Comparison of ENCODE assay signal across 21 cellular contexts in genomic region chr4:88937081-88937480, GRCh38.
DNase-seq lines count a peak whose midpoint lies in the region; ATAC-seq and TF ChIP-seq lines count a peak whose summit lies in the region.
"Had no signal": no experiment of that assay in that cellular context is flagged by ENCODE, and none has a peak within 500 bp of the region (broad histone marks: within the 10 kb centered on the region; RNA-seq: fewer than 3 reads in every experiment).

No MANE protein-coding gene starts in this region.

- H3K4me2 ChIP-seq in PC-3 (ENCODE audit: low read length), result 0 out of 2 replicates have a peak overlapping the region, but pooled peaks have one; percentile 20
- H3K4me2 ChIP-seq: BLaER1 had no signal

- no peaks in the 10 kb centered on the region for H3K9me3 ChIP-seq in PC-3 (ENCODE audit: low read length)
- H3K9me3 ChIP-seq: BLaER1, ovary had no signal

- CTCF ChIA-PET in PC-3 (lab: Charles Lee), result no interaction called here

- peaks cover 13% of the 10 kb centered on the region for H3K4me1 ChIP-seq in PC-3 (ENCODE audit: insufficient read depth, low read length)
- H3K4me1 ChIP-seq: BLaER1 had no signal

- H3K4me3 ChIP-seq in PC-3 (ENCODE audit: low read length) (no peak overlapping the region), cardiac fibroblast (replicated peaks in 1 of 2; ENCODE audit: low read depth in 2 of 2, low read length in 2 of 2) (no peak overlapping the region)
- H3K4me3 ChIP-seq: BLaER1, ovary had no signal

- TF ChIP-seq CTCF in PC-3 (conservative IDR thresholded peaks at IDR 0.05; ENCODE audit: low read depth, low read length) (no peak), cardiac fibroblast (IDR thresholded peaks at IDR 0.05; ENCODE audit: low read depth, low read length) (no peak)

- intact Hi-C loops in PC-3 (cut with micrococcal nuclease), result no loop called here

- no peaks in the 10 kb centered on the region for H3K79me2 ChIP-seq in PC-3 (ENCODE audit: low read length)

- BruUV-seq in PC-3 (replicated peaks; lab: Mats Ljungman, UMichigan), result no TSS peak

- H3K27ac ChIP-seq in PC-3 (ENCODE audit: low read length), result no peak overlapping the region
- H3K27ac ChIP-seq: BLaER1, ovary had no signal

- POLR2A ChIA-PET in PC-3 (lab: Charles Lee; ENCODE audit: unreplicated experiment), result no interaction called here

- no peaks in the 10 kb centered on the region for H3F3A ChIP-seq in PC-3 (ENCODE audit: low read length, unreplicated experiment)

- no peaks in the 10 kb centered on the region for H3K36me3 ChIP-seq in PC-3 (ENCODE audit: low read depth, low read length)
- H3K36me3 ChIP-seq: BLaER1, ovary had no signal

- no peaks in the 10 kb centered on the region for H3K9me2 ChIP-seq in PC-3 (replicated peaks; ENCODE audit: low read length)

- DNase-seq in Daoy (ENCODE audit: low read depth) (peak; percentile 18), PC-3 (peak; percentile 46), cardiac fibroblast (ENCODE audit: low read depth in 2 of 2) (peak; percentile 12 to 63), kidney glomerular epithelial cell (lab: John Stamatoyannopoulos, UW) (peak; percentile 38), NCI-H2029 treated with DMSO at 0.1 percent for 48 hours (lab: John Stamatoyannopoulos, UW) (no peak), DMS 273 treated with DMSO at 0.1 percent for 48 hours (lab: John Stamatoyannopoulos, UW) (no peak)
- DNase-seq: activated CD4-positive, alpha-beta T cell treated with anti-CD3 and anti-CD28 coated beads for 36 hours; activated naive CD4-positive, alpha-beta T cell; activated T-cell treated with anti-CD3 and anti-CD28 coated beads, Interleukin-2, amount 50 U/mL, for 4 hours; amygdala; glutamatergic neuron; H9; naive thymus-derived CD8-positive, alpha-beta T cell; NCI-H187 treated with DMSO at 0.1 percent for 48 hours; NCI-H2227 treated with DMSO at 0.1 percent for 48 hours; ovary; right cardiac atrium; T-helper 1 cell had no signal

- H3K9ac ChIP-seq in PC-3 (ENCODE audit: low read length), result no peak overlapping the region
- H3K9ac ChIP-seq: BLaER1 had no signal

- H3K27me3 ChIP-seq in PC-3 (ENCODE audit: low read length), result no peaks in the 10 kb centered on the region
- H3K27me3 ChIP-seq: BLaER1, ovary had no signal

- ATAC-seq in PC-3 (no peak), GM19455 (IDR thresholded peaks at IDR 0.05; ENCODE audit: unreplicated experiment) (no peak), GM19452 (IDR thresholded peaks at IDR 0.05; ENCODE audit: unreplicated experiment) (no peak)
- ATAC-seq: activated CD4-positive, alpha-beta T cell treated with anti-CD3 and anti-CD28 coated beads for 36 hours; activated T-cell treated with anti-CD3 and anti-CD28 coated beads, Interleukin-2, amount 50 U/mL, for 4 hours; naive thymus-derived CD8-positive, alpha-beta T cell; right cardiac atrium had no signal

- H2AFZ ChIP-seq in PC-3 (ENCODE audit: low read length), result no peak overlapping the region

- H4K20me1 ChIP-seq in PC-3 (ENCODE audit: low read length), result no peaks in the 10 kb centered on the region
- H4K20me1 ChIP-seq: BLaER1 had no signal

Comparison
In these comparisons a context has a peak if more than half of its experiments do, and no peak if none do; other contexts are left out.
1. DNase-seq: peak in Daoy (single experiment), PC-3 (single experiment), cardiac fibroblast (2 of 2) and kidney glomerular epithelial cell (single experiment); none in NCI-H2029 treated with DMSO at 0.1 percent for 48 hours (single experiment) and DMS 273 treated with DMSO at 0.1 percent for 48 hours (single experiment).